In genomic region chr2:109129356-109129920, GRCh38 we compare ENCODE assay signal across 8 cellular contexts. TPM values are rescaled to one million over a fixed set of nuclear protein-coding genes. Genes with fewer than 3 reads are reported as not detected.
DNase-seq lines count a peak whose midpoint lies in the region; ATAC-seq and TF ChIP-seq lines count a peak whose summit lies in the region.

No MANE protein-coding gene starts in this region.

- peak overlapping the region; percentile 14 to 79 for H2BK12ac ChIP-seq in mesenchymal stem cell (ENCODE audit: low read length in 2 of 2)

- H3K9me3 Mint-ChIP-seq in T-cell: no peaks in the 10 kb centered on the region

- peak overlapping the region; percentile 60 for H2AFZ ChIP-seq in mesenchymal stem cell (ENCODE audit: low read depth, low read length)

- WGBS in mesenchymal stem cell: 3% methylated on average over 68 of the region's 70 CpGs

- no peaks in the 10 kb centered on the region for H3K36me3 ChIP-seq in effector memory CD4-positive, alpha-beta T cell (ENCODE audit: control insufficient read depth, insufficient read depth, low read length)
- H3K36me3 ChIP-seq in mesenchymal stem cell (ENCODE audit: control insufficient read depth in 1 of 2, insufficient read depth in 2 of 2, low read depth in 1 of 2, low read length in 2 of 2): peaks cover 0 to 4% of the 10 kb centered on the region in 2 experiments
- no peaks in the 10 kb centered on the region for H3K36me3 ChIP-seq in thoracic aorta

- peak overlapping the region; percentile 90 for H4K91ac ChIP-seq in mesenchymal stem cell (ENCODE audit: low read length)

- peak overlapping the region; percentile 74 to 76 for H3K18ac ChIP-seq in mesenchymal stem cell (ENCODE audit: low read depth in 1 of 2, low read length in 2 of 2)

- TF ChIP-seq CTCF in GM20000 (IDR thresholded peaks at IDR 0.05; ENCODE audit: extremely low read depth, missing control alignments) (no peak), thoracic aorta (IDR thresholded peaks at IDR 0.05) (no peak)

- H4K8ac ChIP-seq in mesenchymal stem cell (ENCODE audit: low read length): peak overlapping the region; percentile 73

- H2BK120ac ChIP-seq in mesenchymal stem cell (ENCODE audit: low read depth, low read length): peak overlapping the region; percentile 77

- DNase-seq in 8988T (peak; percentile 74), GM20000 (ENCODE audit: low spot score) (peak; percentile 49), T-cell (peak in 21 of 34 experiments; percentile 5 to 54 (median 29)), mesenchymal stem cell (peak; percentile 47), thoracic aorta (ENCODE audit: low spot score) (no peak), COLO829 (ENCODE audit: low spot score) (no peak), medulla oblongata (ENCODE audit: extremely low spot score) (no peak)
- no peak for DNase-seq in effector memory CD4-positive, alpha-beta T cell

- H3K9me3 ChIP-seq in effector memory CD4-positive, alpha-beta T cell (ENCODE audit: control insufficient read depth, low read length): no peaks in the 10 kb centered on the region
- H3K9me3 ChIP-seq in mesenchymal stem cell (ENCODE audit: control insufficient read depth, low read length): no peaks in the 10 kb centered on the region
- no peaks in the 10 kb centered on the region for H3K9me3 ChIP-seq in thoracic aorta

- no peaks in the 10 kb centered on the region for H3K36me3 Mint-ChIP-seq in T-cell

- H3K9ac ChIP-seq in mesenchymal stem cell (ENCODE audit: low read length): peak overlapping the region; percentile 86

- peaks cover 18% of the 10 kb centered on the region for H3K79me1 ChIP-seq in mesenchymal stem cell (replicated peaks; ENCODE audit: low read length, poor library complexity, severe bottlenecking)

- peak overlapping the region; percentile 81 to 84 for H3K4ac ChIP-seq in mesenchymal stem cell (ENCODE audit: low read depth in 1 of 2, low read length in 2 of 2)

- H3K27me3 Mint-ChIP-seq in T-cell: peaks cover 0 to 39% of the 10 kb centered on the region in 2 donors

- CTCF ChIA-PET in T-cell (lab: Charles Lee): interaction anchor here in 1 of 2 donors (0.6 to 1.5 kb wide), 3 partner anchors 73 to 381 kb away, joined by 3 to 5 read pairs (median 4); no protein-coding TSS in a partner anchor

- ATAC-seq in T-cell (replicated peaks in 1 of 4): peak; percentile 58 to 66 (median 64)
- no peak for ATAC-seq in thoracic aorta (ENCODE audit: insufficient number of reproducible peaks, low FRiP score, low read depth)

- peak overlapping the region; percentile 99 for H3K4me2 ChIP-seq in mesenchymal stem cell (ENCODE audit: low read length, poor library complexity, severe bottlenecking)

- peak overlapping the region in 1 of 2 experiments; percentile 29 for H3K23ac ChIP-seq in mesenchymal stem cell (ENCODE audit: low read length in 2 of 2)

- POLR2A ChIA-PET in T-cell (lab: Charles Lee): no interaction called here

- no peak overlapping the region for H2BK5ac ChIP-seq in mesenchymal stem cell (ENCODE audit: low read depth, low read length, poor library complexity, severe bottlenecking)

- peak overlapping the region; percentile 57 for H2BK15ac ChIP-seq in mesenchymal stem cell (ENCODE audit: low read depth, poor library complexity, severe bottlenecking)

- no peak overlapping the region for H3K27ac Mint-ChIP-seq in T-cell

- peak overlapping the region; percentile 21 to 90 (median 50) for H3K4me3 Mint-ChIP-seq in T-cell

- peak overlapping the region in 1 of 2 experiments; percentile 87 for H3K14ac ChIP-seq in mesenchymal stem cell (ENCODE audit: low read length in 2 of 2)

- H2AK5ac ChIP-seq in mesenchymal stem cell (ENCODE audit: low read length, severe bottlenecking): no peak overlapping the region

- H3K27me3 ChIP-seq in effector memory CD4-positive, alpha-beta T cell (replicated peaks; ENCODE audit: control insufficient read depth, insufficient read depth, low read length, poor library complexity, severe bottlenecking): peaks cover 18% of the 10 kb centered on the region
- H3K27me3 ChIP-seq in mesenchymal stem cell (ENCODE audit: control insufficient read depth in 1 of 2, insufficient read depth in 1 of 2, low read length in 2 of 2) (peaks cover 0 to 1% of the 10 kb centered on the region in 2 experiments), thoracic aorta (replicated peaks; ENCODE audit: insufficient read depth) (no peaks in the 10 kb centered on the region)

- peak overlapping the region; percentile 64 for H3K4me3 ChIP-seq in effector memory CD4-positive, alpha-beta T cell (ENCODE audit: insufficient read depth, low read depth, low read length, poor library complexity, severe bottlenecking)
- H3K4me3 ChIP-seq in mesenchymal stem cell (ENCODE audit: insufficient read depth in 1 of 2, low read depth in 1 of 2, low read length in 2 of 2) (peak overlapping the region; percentile 78 to 91), thoracic aorta (peak overlapping the region; percentile 92)

- peaks cover 31 to 58% (median 48%) of the 10 kb centered on the region in 3 donors for H3K4me1 Mint-ChIP-seq in T-cell

- H3K4me1 ChIP-seq in effector memory CD4-positive, alpha-beta T cell (ENCODE audit: control insufficient read depth, insufficient read depth, low read length, poor library complexity, severe bottlenecking): peaks cover 11% of the 10 kb centered on the region
- H3K4me1 ChIP-seq in mesenchymal stem cell (ENCODE audit: control insufficient read depth, insufficient read depth, low read depth, low read length) (peaks cover 35% of the 10 kb centered on the region), thoracic aorta (ENCODE audit: control insufficient read depth in 1 of 2, low read depth in 2 of 2) (peaks cover 11 to 59% of the 10 kb centered on the region in 2 donors)

- no peak overlapping the region for H3K27ac ChIP-seq in effector memory CD4-positive, alpha-beta T cell (ENCODE audit: insufficient read depth, low read length, poor library complexity, severe bottlenecking)
- H3K27ac ChIP-seq in mesenchymal stem cell (ENCODE audit: low read length, poor library complexity, severe bottlenecking) (no peak overlapping the region), thoracic aorta (peak overlapping the region; percentile 90 to 93)

RNA-seq across cellular contexts. Expression of gene SH3RF3, which starts 0.4 kb away (rescaled TPM):
- total RNA-seq in T-cell (1 to 10 TPM; 1.8 to 4.6 (median 3.6) TPM), thoracic aorta (10 to 100 TPM; 37.4 to 61.7 TPM)
- polyA plus RNA-seq in mesenchymal stem cell (2013, experiment 1 of 2): 23.7 TPM
- 23.0 TPM for polyA plus RNA-seq in mesenchymal stem cell (2013, experiment 2 of 2)

Comparison
In these comparisons a context has a peak if more than half of its experiments do, and no peak if none do; other contexts are left out.
1. DNase-seq: peak in 8988T (single experiment), GM20000 (single experiment), T-cell (21 of 34) and mesenchymal stem cell (single experiment); none in effector memory CD4-positive, alpha-beta T cell (0 of 3), thoracic aorta (single experiment), COLO829 (single experiment) and medulla oblongata (single experiment).
2. H3K27ac ChIP-seq: peak in thoracic aorta (2 of 2); none in effector memory CD4-positive, alpha-beta T cell (single experiment) and mesenchymal stem cell (single experiment).
3. RNA of gene SH3RF3, which starts 0.4 kb away (total RNA-seq): 37.4 to 61.7 TPM in thoracic aorta; 1.8 to 4.6 TPM in T-cell; every median in the first group is over 4 times any median in the second.
4. Peak in every context shown above with its lines, with median percentiles within 50 percentile points of each other: H3K4me3 ChIP-seq.